In the genomic region with DNA sequence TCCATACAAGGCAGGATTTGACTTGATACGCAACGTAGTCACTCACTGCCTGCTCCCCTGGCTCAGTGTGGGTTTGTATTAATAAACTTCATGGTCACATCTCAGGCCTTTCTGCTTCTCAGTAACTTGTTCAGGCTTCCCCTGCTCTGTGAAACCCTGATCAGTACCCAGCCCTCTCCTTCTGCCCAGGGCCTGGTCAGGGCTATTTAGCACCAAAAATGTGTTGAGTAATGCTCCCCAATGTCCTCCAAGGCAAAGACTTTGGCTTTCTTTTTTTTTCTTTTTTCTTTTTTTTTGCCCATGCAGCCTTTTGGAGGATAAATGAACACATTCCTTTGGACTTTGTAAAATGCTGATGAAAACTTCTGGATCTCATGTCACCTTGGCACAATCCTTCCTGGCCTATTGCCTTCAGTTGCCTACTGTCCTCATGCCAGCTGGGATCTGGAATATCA, we compare ENCODE assay signal across 16 cellular contexts.
"Had no signal": no experiment of that assay in that cellular context is flagged by ENCODE, and none has a peak within 500 bp of the region (broad histone marks: within the 10 kb centered on the region; RNA-seq: fewer than 3 reads in every experiment).

No MANE protein-coding gene starts in this region.

- H3K9ac ChIP-seq: SK-N-SH had no signal

- H3K27me3 ChIP-seq: dorsolateral prefrontal cortex, left lung had no signal

- DNase-seq: activated naive CD4-positive, alpha-beta T cell; activated T-cell treated with anti-CD3 and anti-CD28 coated beads for 4 hours; dorsolateral prefrontal cortex; endodermal cell; head of caudate nucleus; islet precursor cell; left lung; mucosa of descending colon; naive thymus-derived CD8-positive, alpha-beta T cell; retina; SK-N-SH; small intestine; stimulated activated CD4-positive, alpha-beta T cell treated with anti-CD3 and anti-CD28 coated beads, Interleukin-4, amount 100 ng/mL, for 4 hours; T-cell; T-helper 9 cell had no signal

- H3K27ac ChIP-seq: dorsolateral prefrontal cortex, left lung had no signal

- H3K4me2 ChIP-seq: SK-N-SH had no signal

- H3K4me3 ChIP-seq: dorsolateral prefrontal cortex, left lung, mucosa of descending colon had no signal

- H3K36me3 ChIP-seq: left lung had no signal

- H3K9me3 ChIP-seq: mucosa of descending colon, SK-N-SH had no signal

- ATAC-seq: activated CD4-positive, CD25-positive, alpha-beta regulatory T cell treated with anti-CD3 and anti-CD28 coated beads, Interleukin-2, amount 50 U/mL, for 24 hours; left lung; mucosa of descending colon; naive thymus-derived CD8-positive, alpha-beta T cell; T-cell had no signal
